24 cellular contexts compared by ENCODE assay signal in genomic region chr11:70530629-70531185, GRCh38.
"Had no signal": no experiment of that assay in that cellular context is flagged by ENCODE, and none has a peak within 500 bp of the region (broad histone marks: within the 10 kb centered on the region; RNA-seq: fewer than 3 reads in every experiment).

No MANE protein-coding gene starts in this region.

- FAIRE-seq: bronchial epithelial cell had no signal

- ATAC-seq: activated CD4-positive, CD25-positive, alpha-beta regulatory T cell treated with anti-CD3 and anti-CD28 coated beads, Interleukin-2, amount 50 U/mL, for 24 hours; activated CD8-positive, alpha-beta T cell treated with anti-CD3 and anti-CD28 coated beads for 36 hours; activated T-cell treated with anti-CD3 and anti-CD28 coated beads, Interleukin-2, amount 50 U/mL, for 72 hours; body of pancreas had no signal

- H3K9me3 ChIP-seq: adrenal gland, ascending aorta, body of pancreas, Peyer's patch had no signal

- H3K36me3 ChIP-seq: adrenal gland, ascending aorta, Peyer's patch, WERI-Rb-1 had no signal

- H3K27me3 ChIP-seq: adrenal gland, ascending aorta, body of pancreas, Peyer's patch had no signal

- H3K27ac ChIP-seq: adrenal gland, ascending aorta, body of pancreas, KMS-11, Peyer's patch, RWPE1, SK-N-MC, WERI-Rb-1 had no signal

- DNase-seq: activated CD4-positive, alpha-beta T cell treated with anti-CD3 and anti-CD28 coated beads for 4 hours; activated CD8-positive, alpha-beta T cell treated with anti-CD3 and anti-CD28 coated beads for 36 hours; activated naive CD4-positive, alpha-beta T cell treated with anti-CD3 and anti-CD28 coated beads, Interleukin-2, amount 50 U/mL, for 16 hours; activated naive CD8-positive, alpha-beta T cell treated with anti-CD3 and anti-CD28 coated beads, Interleukin-2, amount 10 ng/mL, durations not matched to agents 7 days and 5 days; activated T-cell treated with anti-CD3 and anti-CD28 coated beads, Interleukin-2, amount 50 U/mL, for 72 hours; adrenal gland; body of pancreas; central memory CD4-positive, alpha-beta T cell; NCI-H1105; NCI-H1436; NCI-H187; NCI-H2081; NCI-H446; NCI-H524; SIG-M5; T-helper 1 cell had no signal

- H3K4me1 ChIP-seq: adrenal gland, ascending aorta, body of pancreas, Peyer's patch had no signal

- H3K9ac ChIP-seq: KMS-11 had no signal

- H3K4me3 ChIP-seq: adrenal gland, ascending aorta, body of pancreas, Peyer's patch, SK-N-MC had no signal
